26 cellular contexts compared by ENCODE assay signal in the genomic region with DNA sequence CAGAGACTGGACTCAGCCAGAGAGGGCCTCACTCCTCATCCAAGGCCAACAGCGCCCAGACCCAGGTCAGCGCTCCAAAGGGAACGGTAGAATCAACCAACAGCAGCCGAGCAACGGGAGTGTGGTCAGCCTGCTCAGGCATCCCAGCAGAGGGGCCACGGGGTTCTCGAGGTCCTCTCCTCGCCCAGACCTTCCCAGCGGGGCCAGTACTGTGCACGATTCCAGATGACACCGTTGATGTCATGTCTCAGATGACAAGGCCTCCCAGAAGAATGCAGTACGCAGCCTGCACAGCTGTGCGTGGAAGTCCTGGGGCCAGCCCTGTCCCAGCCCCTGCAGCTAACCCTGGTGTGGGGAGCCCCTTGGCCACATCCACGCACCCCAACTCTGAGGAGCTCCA.
DNase-seq lines count a peak whose midpoint lies in the region; ATAC-seq and TF ChIP-seq lines count a peak whose summit lies in the region.
"Had no signal": no experiment of that assay in that cellular context is flagged by ENCODE, and none has a peak within 500 bp of the region (broad histone marks: within the 10 kb centered on the region; RNA-seq: fewer than 3 reads in every experiment).

No MANE protein-coding gene starts in this region.

- H3K27me3 Mint-ChIP-seq in endodermal cell (ENCODE audit: insufficient read depth): no peaks in the 10 kb centered on the region
- H3K27me3 Mint-ChIP-seq in activated CD4-positive, alpha-beta T cell treated with anti-CD3 and anti-CD28 coated beads for 36 hours: peaks cover 4% of the 10 kb centered on the region

- H3K27ac ChIP-seq in endodermal cell (ENCODE audit: low read depth, low read length): no peak overlapping the region
- H3K27ac ChIP-seq: colonic mucosa, left lung, prostate gland, tibial nerve, VCaP had no signal

- TF ChIP-seq CTCF in BE2C (IDR thresholded peaks at IDR 0.05; ENCODE audit: low read depth, low read length): no peak
- TF ChIP-seq CTCF in endodermal cell (conservative IDR thresholded peaks at IDR 0.05): no peak

- no peaks in the 10 kb centered on the region for H3K9me3 Mint-ChIP-seq in endodermal cell
- no peaks in the 10 kb centered on the region for H3K9me3 Mint-ChIP-seq in activated CD4-positive, alpha-beta T cell treated with anti-CD3 and anti-CD28 coated beads for 36 hours (ENCODE audit: low read depth)
- H3K9me3 Mint-ChIP-seq: activated CD4-positive, alpha-beta T cell treated with anti-CD3 and anti-CD28 coated beads, Interleukin-2, amount 10 ng/mL, durations not matched to agents 7 days and 5 days; activated naive CD8-positive, alpha-beta T cell treated with anti-CD3 and anti-CD28 coated beads, Interleukin-2, amount 10 ng/mL, durations not matched to agents 7 days and 5 days had no signal

- no peak overlapping the region for H3K4me3 ChIP-seq in BE2C (ENCODE audit: low read depth, low read length)
- H3K4me3 ChIP-seq in endodermal cell (ENCODE audit: low read length): no peak overlapping the region
- H3K4me3 ChIP-seq: colonic mucosa, left lung, prostate gland, tibial nerve had no signal

- ATAC-seq in activated CD4-positive, alpha-beta T cell treated with anti-CD3 and anti-CD28 coated beads for 36 hours: no peak
- ATAC-seq: left lung had no signal

- H3K27me3 ChIP-seq in BE2C: no peaks in the 10 kb centered on the region
- no peaks in the 10 kb centered on the region for H3K27me3 ChIP-seq in endodermal cell (ENCODE audit: control insufficient read depth, insufficient read depth, low read length, poor library complexity, severe bottlenecking)
- H3K27me3 ChIP-seq: colonic mucosa, tibial nerve had no signal

- H3K36me3 Mint-ChIP-seq in endodermal cell (ENCODE audit: low read depth): no peaks in the 10 kb centered on the region
- H3K36me3 Mint-ChIP-seq in activated CD4-positive, alpha-beta T cell treated with anti-CD3 and anti-CD28 coated beads for 36 hours (ENCODE audit: low read depth): no peaks in the 10 kb centered on the region
- H3K36me3 Mint-ChIP-seq: activated naive CD8-positive, alpha-beta T cell treated with anti-CD3 and anti-CD28 coated beads, Interleukin-2, amount 10 ng/mL, durations not matched to agents 7 days and 5 days; CD14-positive monocyte; immature natural killer cell had no signal

- no peak overlapping the region for H3K4me3 Mint-ChIP-seq in endodermal cell
- no peak overlapping the region for H3K4me3 Mint-ChIP-seq in activated CD4-positive, alpha-beta T cell treated with anti-CD3 and anti-CD28 coated beads for 36 hours
- H3K4me3 Mint-ChIP-seq: activated CD4-positive, alpha-beta T cell treated with anti-CD3 and anti-CD28 coated beads, Interleukin-2, amount 10 ng/mL, durations not matched to agents 7 days and 5 days; activated naive CD8-positive, alpha-beta T cell treated with anti-CD3 and anti-CD28 coated beads, Interleukin-2, amount 10 ng/mL, durations not matched to agents 7 days and 5 days; CD14-positive monocyte; immature natural killer cell had no signal

- H3K4me1 ChIP-seq in BE2C (peaks cover 7% of the 10 kb centered on the region), endodermal cell (ENCODE audit: control insufficient read depth, insufficient read depth, low read length) (no peaks in the 10 kb centered on the region)
- H3K4me1 ChIP-seq: Caco-2, colonic mucosa, left lung, prostate gland had no signal

- H3K27ac Mint-ChIP-seq in endodermal cell: no peak overlapping the region
- no peak overlapping the region for H3K27ac Mint-ChIP-seq in activated CD4-positive, alpha-beta T cell treated with anti-CD3 and anti-CD28 coated beads for 36 hours
- H3K27ac Mint-ChIP-seq: activated CD4-positive, alpha-beta T cell treated with anti-CD3 and anti-CD28 coated beads, Interleukin-2, amount 10 ng/mL, durations not matched to agents 7 days and 5 days; activated naive CD8-positive, alpha-beta T cell treated with anti-CD3 and anti-CD28 coated beads, Interleukin-2, amount 10 ng/mL, durations not matched to agents 7 days and 5 days; CD14-positive monocyte; immature natural killer cell had no signal

- POLR2A ChIA-PET in activated CD4-positive, alpha-beta T cell treated with anti-CD3 and anti-CD28 coated beads for 36 hours (lab: Charles Lee): no interaction called here

- CTCF ChIA-PET in activated CD4-positive, alpha-beta T cell treated with anti-CD3 and anti-CD28 coated beads for 36 hours (lab: Charles Lee): no interaction called here

- H3K9me3 ChIP-seq in BE2C (no peaks in the 10 kb centered on the region; the same call in 1 of the 2 replicates), endodermal cell (ENCODE audit: control insufficient read depth, low read length) (no peaks in the 10 kb centered on the region)
- H3K9me3 ChIP-seq: Caco-2, colonic mucosa, prostate gland, tibial nerve had no signal

- H3K36me3 ChIP-seq in BE2C (no peaks in the 10 kb centered on the region), endodermal cell (ENCODE audit: control insufficient read depth, insufficient read depth, low read length) (no peaks in the 10 kb centered on the region)
- H3K36me3 ChIP-seq: colonic mucosa, left lung, prostate gland, tibial nerve had no signal

- DNase-seq in BE2C (peak; percentile 2), Daoy (ENCODE audit: low read depth) (peak; percentile 1), endodermal cell (peak; percentile 35), posterior vena cava (ENCODE audit: low spot score) (peak; percentile 67), SW 1271 (lab: John Stamatoyannopoulos, UW) (no peak), NCI-H82 (lab: John Stamatoyannopoulos, UW) (no peak)
- no peak for DNase-seq in activated CD4-positive, alpha-beta T cell treated with anti-CD3 and anti-CD28 coated beads for 36 hours
- DNase-seq: activated CD4-positive, alpha-beta T cell treated with anti-CD3 and anti-CD28 coated beads, Interleukin-2, amount 10 ng/mL, durations not matched to agents 7 days and 5 days; activated naive CD8-positive, alpha-beta T cell treated with anti-CD3 and anti-CD28 coated beads, Interleukin-2, amount 10 ng/mL, durations not matched to agents 7 days and 5 days; colonic mucosa; DMS79 treated with DMSO at 0.1 percent for 48 hours; effector memory CD4-positive, alpha-beta T cell; hippocampal formation; immature natural killer cell; mesendoderm; NCI-H146; NCI-H2107; NCI-H446 treated with DMSO at 0.1 percent for 48 hours; stimulated activated CD4-positive, alpha-beta T cell treated with anti-CD3 and anti-CD28 coated beads, Interleukin-4, amount 100 ng/mL, for 24 hours; T1000 had no signal

- intact Hi-C loops in posterior vena cava (cut with DNase I): loop anchor here in 1 of 2 donors (1.0 kb wide), 1 partner anchor 12 kb away; no protein-coding TSS in a partner anchor
- intact Hi-C loops in activated CD4-positive, alpha-beta T cell treated with anti-CD3 and anti-CD28 coated beads for 36 hours (cut with DNase I, micrococcal nuclease): no loop called here

- H3K9ac ChIP-seq in endodermal cell (ENCODE audit: extremely low read depth, low read length, poor library complexity, severe bottlenecking): no peak overlapping the region

- H3K4me1 Mint-ChIP-seq in endodermal cell: peaks cover 10% of the 10 kb centered on the region
- no peaks in the 10 kb centered on the region for H3K4me1 Mint-ChIP-seq in activated CD4-positive, alpha-beta T cell treated with anti-CD3 and anti-CD28 coated beads for 36 hours
- H3K4me1 Mint-ChIP-seq: activated CD4-positive, alpha-beta T cell treated with anti-CD3 and anti-CD28 coated beads, Interleukin-2, amount 10 ng/mL, durations not matched to agents 7 days and 5 days; activated naive CD8-positive, alpha-beta T cell treated with anti-CD3 and anti-CD28 coated beads, Interleukin-2, amount 10 ng/mL, durations not matched to agents 7 days and 5 days; CD14-positive monocyte; immature natural killer cell had no signal

- WGBS in endodermal cell (ENCODE audit: insufficient coverage in 1 of 2, insufficient read length in 1 of 2), 2 experiments: 94 to 95% methylated on average over 14 of the region's 14 CpGs

Comparison
In these comparisons a context has a peak if more than half of its experiments do, and no peak if none do; other contexts are left out.
1. DNase-seq: peak in BE2C (single experiment), Daoy (single experiment), endodermal cell (single experiment) and posterior vena cava (single experiment); none in SW 1271 (0 of 2), NCI-H82 (single experiment) and activated CD4-positive, alpha-beta T cell treated with anti-CD3 and anti-CD28 coated beads for 36 hours (single experiment).